Comparison of ENCODE assay signal across 15 cellular contexts in the genomic region with DNA sequence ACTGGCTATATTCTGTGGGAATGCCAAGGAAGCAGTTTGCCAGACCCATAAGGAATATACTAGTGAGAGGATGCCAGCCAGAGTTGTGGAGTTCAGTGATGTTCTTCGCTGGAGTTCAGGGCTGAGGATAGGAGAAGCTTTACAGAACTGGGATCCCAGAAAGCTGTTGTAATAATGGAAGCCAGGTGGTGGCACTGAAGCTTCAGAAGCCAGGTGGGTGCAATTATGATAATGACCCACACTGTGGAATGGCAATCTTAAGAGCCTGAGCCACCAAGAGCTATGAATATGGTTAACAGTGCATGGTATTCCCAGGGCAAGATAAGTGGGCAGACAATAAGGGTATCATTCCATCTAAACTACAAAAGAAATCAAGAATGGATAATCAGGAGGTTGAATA. TPM values are rescaled to one million over a fixed set of nuclear protein-coding genes. Genes with fewer than 3 reads are reported as not detected.
DNase-seq lines count a peak whose midpoint lies in the region; ATAC-seq and TF ChIP-seq lines count a peak whose summit lies in the region.
"Had no signal": no experiment of that assay in that cellular context is flagged by ENCODE, and none has a peak within 500 bp of the region (broad histone marks: within the 10 kb centered on the region; RNA-seq: fewer than 3 reads in every experiment).

No MANE protein-coding gene starts in this region.

- no peaks in the 10 kb centered on the region for H3K9me3 ChIP-seq in PC-3 (ENCODE audit: low read length)
- H3K9me3 ChIP-seq: MG63 had no signal

- peaks cover 8% of the 10 kb centered on the region for H3K4me1 ChIP-seq in PC-3 (ENCODE audit: insufficient read depth, low read length)

- peaks cover 44% of the 10 kb centered on the region for H3K27me3 Mint-ChIP-seq in stimulated activated naive CD8-positive, alpha-beta T cell treated with anti-CD3 and anti-CD28 coated beads, Interleukin-15, amount 100 ng/mL, for 72 hours
- peaks cover 4% of the 10 kb centered on the region for H3K27me3 Mint-ChIP-seq in HFFc6 (ENCODE audit: insufficient read depth)
- peaks cover 2% of the 10 kb centered on the region for H3K27me3 Mint-ChIP-seq in activated CD4-positive, alpha-beta memory T cell treated with anti-CD3 and anti-CD28 coated beads for 36 hours
- H3K27me3 Mint-ChIP-seq in activated naive CD4-positive, alpha-beta T cell treated with anti-CD3 and anti-CD28 coated beads for 36 hours (ENCODE audit: low read depth), result peaks cover 7% of the 10 kb centered on the region

- TF ChIP-seq CTCF in PC-3 (conservative IDR thresholded peaks at IDR 0.05; ENCODE audit: low read depth, low read length) (peak; percentile 35; the same call in 1 of the 2 replicates), HFFc6 (IDR thresholded peaks at IDR 0.05) (no peak)

- no TSS peak for BruUV-seq in PC-3 (replicated peaks; lab: Mats Ljungman, UMichigan)

- H3K27me3 ChIP-seq in PC-3 (ENCODE audit: low read length), result no peaks in the 10 kb centered on the region
- H3K27me3 ChIP-seq: heart right ventricle, MG63 had no signal

- H3K9me3 Mint-ChIP-seq in stimulated activated naive CD8-positive, alpha-beta T cell treated with anti-CD3 and anti-CD28 coated beads, Interleukin-15, amount 100 ng/mL, for 72 hours, result peaks cover 6 to 8% of the 10 kb centered on the region in 2 donors
- H3K9me3 Mint-ChIP-seq in HFFc6, result no peaks in the 10 kb centered on the region
- peaks cover 2% of the 10 kb centered on the region for H3K9me3 Mint-ChIP-seq in activated CD4-positive, alpha-beta memory T cell treated with anti-CD3 and anti-CD28 coated beads for 36 hours
- no peaks in the 10 kb centered on the region for H3K9me3 Mint-ChIP-seq in activated naive CD4-positive, alpha-beta T cell treated with anti-CD3 and anti-CD28 coated beads for 36 hours
- H3K9me3 Mint-ChIP-seq: mesothelial cell of epicardium had no signal

- H3K9ac ChIP-seq in PC-3 (ENCODE audit: low read length), result no peak overlapping the region

- H3K27ac ChIP-seq in PC-3 (ENCODE audit: low read length), result no peak overlapping the region
- H3K27ac ChIP-seq: heart right ventricle had no signal

- POLR2A ChIA-PET in PC-3 (lab: Charles Lee; ENCODE audit: unreplicated experiment), result no interaction called here
- POLR2A ChIA-PET in activated CD4-positive, alpha-beta memory T cell treated with anti-CD3 and anti-CD28 coated beads for 36 hours (lab: Charles Lee), result no interaction called here

- ATAC-seq in stimulated activated naive CD8-positive, alpha-beta T cell treated with anti-CD3 and anti-CD28 coated beads, Interleukin-15, amount 100 ng/mL, for 72 hours, result peak; percentile 53
- ATAC-seq in stimulated activated naive CD8-positive, alpha-beta T cell treated with anti-CD3 and anti-CD28 coated beads, Interleukin-15, Interleukin-2, amounts not matched to agents 100 U/mL and 50 U/mL, for 24 hours, result no peak
- ATAC-seq in PC-3, result peak; percentile 46; the same call in 1 of the 2 replicates
- ATAC-seq: heart right ventricle had no signal

- H3K36me3 Mint-ChIP-seq in HFFc6 (ENCODE audit: low read depth), result no peaks in the 10 kb centered on the region
- H3K36me3 Mint-ChIP-seq in activated CD4-positive, alpha-beta memory T cell treated with anti-CD3 and anti-CD28 coated beads for 36 hours, result no peaks in the 10 kb centered on the region
- H3K36me3 Mint-ChIP-seq in activated naive CD4-positive, alpha-beta T cell treated with anti-CD3 and anti-CD28 coated beads for 36 hours (ENCODE audit: low read depth), result no peaks in the 10 kb centered on the region
- H3K36me3 Mint-ChIP-seq: mesothelial cell of epicardium; stimulated activated naive B cell treated with anti-CD40 and anti-IgM and Interleukin-4, amounts not matched to agents 10 μg/mL and 1 μg/mL and 100 μg/mL, for 72 hours had no signal

- no peak overlapping the region for H3K27ac Mint-ChIP-seq in stimulated activated naive CD8-positive, alpha-beta T cell treated with anti-CD3 and anti-CD28 coated beads, Interleukin-15, amount 100 ng/mL, for 72 hours
- H3K27ac Mint-ChIP-seq in HFFc6, result no peak overlapping the region
- H3K27ac Mint-ChIP-seq in activated CD4-positive, alpha-beta memory T cell treated with anti-CD3 and anti-CD28 coated beads for 36 hours, result no peak overlapping the region
- no peak overlapping the region for H3K27ac Mint-ChIP-seq in activated naive CD4-positive, alpha-beta T cell treated with anti-CD3 and anti-CD28 coated beads for 36 hours
- H3K27ac Mint-ChIP-seq: mesothelial cell of epicardium; stimulated activated naive B cell treated with anti-CD40 and anti-IgM and Interleukin-4, amounts not matched to agents 10 μg/mL and 1 μg/mL and 100 μg/mL, for 72 hours had no signal

- intact Hi-C loops in PC-3 (cut with micrococcal nuclease), result loop anchor here (1.0 kb wide), 1 partner anchor 128 kb away; no protein-coding TSS in a partner anchor
- intact Hi-C loops in activated CD4-positive, alpha-beta memory T cell treated with anti-CD3 and anti-CD28 coated beads for 36 hours (cut with micrococcal nuclease), result loop anchor here (1.0 kb wide), 1 partner anchor 128 kb away; no protein-coding TSS in a partner anchor
- intact Hi-C loops in activated naive CD4-positive, alpha-beta T cell treated with anti-CD3 and anti-CD28 coated beads for 36 hours (cut with micrococcal nuclease), result loop anchor here (1.0 kb wide), 1 partner anchor 128 kb away; no protein-coding TSS in a partner anchor

- no peaks in the 10 kb centered on the region for H3F3A ChIP-seq in PC-3 (ENCODE audit: low read length, unreplicated experiment)

- no peaks in the 10 kb centered on the region for H3K9me2 ChIP-seq in PC-3 (replicated peaks; ENCODE audit: low read length)

- DNase-seq in stimulated activated naive CD8-positive, alpha-beta T cell treated with anti-CD3 and anti-CD28 coated beads, Interleukin-15, amount 100 ng/mL, for 72 hours, result no peak
- DNase-seq in stimulated activated naive CD8-positive, alpha-beta T cell treated with anti-CD3 and anti-CD28 coated beads, Interleukin-15, Interleukin-2, amounts not matched to agents 100 U/mL and 50 U/mL, for 24 hours, result no peak
- peak; percentile 31 for DNase-seq in PC-3
- DNase-seq in glomerular visceral epithelial cell (ENCODE audit: extremely low spot score), result peak; percentile 12
- no peak for DNase-seq in stimulated activated CD4-positive, alpha-beta T cell treated with anti-CD3 and anti-CD28 coated beads, Interleukin-15, amount 100 ng/mL, for 24 hours
- no peak for DNase-seq in HFFc6
- no peak for DNase-seq in activated CD4-positive, alpha-beta memory T cell treated with anti-CD3 and anti-CD28 coated beads for 36 hours
- DNase-seq in activated naive CD4-positive, alpha-beta T cell treated with anti-CD3 and anti-CD28 coated beads for 36 hours, result no peak
- DNase-seq: AML-193; EL; heart right ventricle; MG63; stimulated activated CD4-positive, alpha-beta T cell treated with anti-CD3 and anti-CD28 coated beads, Interleukin-1b, Interleukin-23, amount 100 ng/mL, for 48 hours; stimulated activated naive B cell treated with anti-CD40 and anti-IgM and Interleukin-4, amounts not matched to agents 10 μg/mL and 1 μg/mL and 100 μg/mL, for 72 hours had no signal

- H3K4me1 Mint-ChIP-seq in stimulated activated naive CD8-positive, alpha-beta T cell treated with anti-CD3 and anti-CD28 coated beads, Interleukin-15, amount 100 ng/mL, for 72 hours, result no peaks in the 10 kb centered on the region
- H3K4me1 Mint-ChIP-seq in HFFc6 (ENCODE audit: low read depth), result peaks cover 32% of the 10 kb centered on the region
- H3K4me1 Mint-ChIP-seq in activated CD4-positive, alpha-beta memory T cell treated with anti-CD3 and anti-CD28 coated beads for 36 hours (ENCODE audit: low read depth), result no peaks in the 10 kb centered on the region
- no peaks in the 10 kb centered on the region for H3K4me1 Mint-ChIP-seq in activated naive CD4-positive, alpha-beta T cell treated with anti-CD3 and anti-CD28 coated beads for 36 hours (ENCODE audit: low read depth)

- H3K4me2 ChIP-seq in PC-3 (ENCODE audit: low read length), result no peak overlapping the region

- no peaks in the 10 kb centered on the region for H3K79me2 ChIP-seq in PC-3 (ENCODE audit: low read length)

- CTCF ChIA-PET in PC-3 (lab: Charles Lee), result interaction anchor here (0.7 to 1.0 kb wide), 3 partner anchors 87 to 133 kb away, joined by 3 to 4 read pairs (median 3); no protein-coding TSS in a partner anchor
- CTCF ChIA-PET in activated CD4-positive, alpha-beta memory T cell treated with anti-CD3 and anti-CD28 coated beads for 36 hours (lab: Charles Lee), result interaction anchor here (0.5 to 2.8 kb wide), 3 partner anchors 8 to 127 kb away, joined by 3 to 17 read pairs (median 5); no protein-coding TSS in a partner anchor
- CTCF ChIA-PET in activated naive CD4-positive, alpha-beta T cell treated with anti-CD3 and anti-CD28 coated beads for 36 hours (lab: Charles Lee), result interaction anchor here (0.6 kb wide), 1 partner anchor 532 kb away, joined by 3 read pairs; no protein-coding TSS in a partner anchor

- H2AFZ ChIP-seq in PC-3 (ENCODE audit: low read length), result no peak overlapping the region

- H3K4me3 ChIP-seq in PC-3 (ENCODE audit: low read length), result no peak overlapping the region
- H3K4me3 ChIP-seq: heart right ventricle, MG63 had no signal

- no peak overlapping the region for H3K4me3 Mint-ChIP-seq in stimulated activated naive CD8-positive, alpha-beta T cell treated with anti-CD3 and anti-CD28 coated beads, Interleukin-15, amount 100 ng/mL, for 72 hours
- no peak overlapping the region for H3K4me3 Mint-ChIP-seq in HFFc6
- no peak overlapping the region for H3K4me3 Mint-ChIP-seq in activated CD4-positive, alpha-beta memory T cell treated with anti-CD3 and anti-CD28 coated beads for 36 hours
- H3K4me3 Mint-ChIP-seq in activated naive CD4-positive, alpha-beta T cell treated with anti-CD3 and anti-CD28 coated beads for 36 hours, result no peak overlapping the region
- H3K4me3 Mint-ChIP-seq: mesothelial cell of epicardium; stimulated activated naive B cell treated with anti-CD40 and anti-IgM and Interleukin-4, amounts not matched to agents 10 μg/mL and 1 μg/mL and 100 μg/mL, for 72 hours had no signal

- no peaks in the 10 kb centered on the region for H4K20me1 ChIP-seq in PC-3 (ENCODE audit: low read length)

- no peaks in the 10 kb centered on the region for H3K36me3 ChIP-seq in PC-3 (ENCODE audit: low read depth, low read length)
- H3K36me3 ChIP-seq: heart right ventricle, MG63 had no signal

RNA-seq across cellular contexts. Expression of a gene that starts 25.1 kb away (rescaled TPM):
- 4.4 and 5.1 TPM in 2 replicates for total RNA-seq in PC-3 (2014; rRNA removed)
- 10 to 100 TPM; 30.1 to 39.5 (median 36.3) TPM for total RNA-seq in HFFc6 (2021; fragmentation: NEBNext Ultra II Directional; extraction: Animal tissue kit (Norgen Biotek cat#: 25700))
- 1 to 10 TPM; 1.1 to 1.4 TPM for total RNA-seq in activated CD4-positive, alpha-beta memory T cell treated with anti-CD3 and anti-CD28 coated beads for 36 hours
- total RNA-seq in activated naive CD4-positive, alpha-beta T cell treated with anti-CD3 and anti-CD28 coated beads for 36 hours, result under 1 TPM in 1 of 2 experiments, not detected in 1; 0.19 TPM

Comparison
In these comparisons a context has a peak if more than half of its experiments do, and no peak if none do; other contexts are left out.
1. DNase-seq: peak in PC-3 (single experiment) and glomerular visceral epithelial cell (single experiment); none in stimulated activated naive CD8-positive, alpha-beta T cell treated with anti-CD3 and anti-CD28 coated beads, Interleukin-15, amount 100 ng/mL, for 72 hours (0 of 2), stimulated activated naive CD8-positive, alpha-beta T cell treated with anti-CD3 and anti-CD28 coated beads, Interleukin-15, Interleukin-2, amounts not matched to agents 100 U/mL and 50 U/mL, for 24 hours (single experiment), stimulated activated CD4-positive, alpha-beta T cell treated with anti-CD3 and anti-CD28 coated beads, Interleukin-15, amount 100 ng/mL, for 24 hours (single experiment), HFFc6 (single experiment), activated CD4-positive, alpha-beta memory T cell treated with anti-CD3 and anti-CD28 coated beads for 36 hours (single experiment) and activated naive CD4-positive, alpha-beta T cell treated with anti-CD3 and anti-CD28 coated beads for 36 hours (single experiment).